ENCODE assay signal across 26 cellular contexts in the genomic region with DNA sequence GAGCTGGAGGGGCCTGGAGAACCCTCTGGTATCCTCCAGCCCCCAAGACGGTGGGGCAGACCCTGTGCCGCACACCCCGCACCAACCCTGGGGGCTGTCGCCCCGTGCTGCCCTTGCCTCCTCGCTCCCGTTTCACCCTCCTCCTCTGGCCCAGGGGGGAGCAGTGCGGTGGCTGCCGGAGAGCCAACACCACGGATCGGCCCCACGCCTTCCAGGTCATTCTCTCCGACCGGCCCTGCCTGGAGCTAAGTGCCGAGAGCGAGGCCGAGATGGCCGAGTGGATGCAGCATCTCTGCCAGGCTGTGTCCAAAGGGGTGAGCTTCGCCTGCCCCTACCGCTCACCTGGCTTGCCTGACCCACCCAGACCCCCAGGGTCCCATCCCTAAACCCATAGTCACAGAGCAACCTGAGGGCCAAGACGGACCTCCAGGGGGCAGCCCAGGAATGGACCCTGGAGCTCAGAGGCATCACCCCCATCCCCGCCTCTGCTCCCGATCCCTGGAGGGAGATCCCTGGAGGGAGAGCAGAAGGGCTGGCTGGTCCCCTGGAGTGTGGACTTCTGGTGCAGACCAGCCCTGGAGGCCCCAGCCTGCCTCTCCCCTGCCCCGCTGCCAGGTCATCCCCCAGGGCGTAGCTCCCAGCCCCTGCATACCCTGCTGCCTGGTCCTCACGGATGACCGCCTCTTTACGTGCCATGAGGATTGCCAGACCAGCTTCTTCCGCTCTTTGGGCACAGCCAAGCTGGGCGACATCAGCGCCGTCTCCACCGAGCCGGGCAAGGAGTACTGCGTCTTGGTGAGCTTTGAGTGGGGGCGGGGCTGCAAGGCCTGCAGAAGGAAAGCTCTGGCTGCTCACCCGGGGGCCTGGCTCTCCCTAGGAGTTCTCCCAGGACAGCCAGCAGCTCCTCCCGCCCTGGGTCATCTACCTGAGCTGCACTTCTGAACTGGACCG. TPM values are rescaled to one million over a fixed set of nuclear protein-coding genes. Genes with fewer than 3 reads are reported as not detected.
A peak's percentile ranks its signal among the peaks of the same experiment; 100 is the strongest.
DNase-seq lines count a peak whose midpoint lies in the region; ATAC-seq, FAIRE-seq and TF ChIP-seq lines count a peak whose summit lies in the region.
"Had no signal": no experiment of that assay in that cellular context is flagged by ENCODE, and none has a peak within 500 bp of the region (broad histone marks: within the 10 kb centered on the region; RNA-seq: fewer than 3 reads in every experiment).

No MANE protein-coding gene starts in this region.

- FAIRE-seq in K562 (lab: Jason Lieb, UNC) (no peak), pancreas (lab: Jason Lieb, UNC) (no peak)
- FAIRE-seq: GM19239, RCC 7860 had no signal

- no peak for TF ChIP-seq RAD21 in K562 (CRISPR knock-in tag; conservative IDR thresholded peaks at IDR 0.05 in 1 of 2, IDR thresholded peaks at IDR 0.05 in 1 of 2)

- H3K9me3 ChIP-seq in K562 (replicated peaks; ENCODE audit: control insufficient read depth, insufficient read depth, low read depth, low read length): no peaks in the 10 kb centered on the region
- no peaks in the 10 kb centered on the region for H3K9me3 ChIP-seq in osteoblast (ENCODE audit: low read depth, low read length)
- H3K9me3 ChIP-seq in pancreas: no peaks in the 10 kb centered on the region
- H3K9me3 ChIP-seq: BE2C, HAP-1 had no signal

- no peaks in the 10 kb centered on the region for H3K79me2 ChIP-seq in K562 (ENCODE audit: control insufficient read depth, insufficient read depth, low read length)
- H3K79me2 ChIP-seq in osteoblast (ENCODE audit: insufficient read depth, low read length): no peaks in the 10 kb centered on the region

- 91% methylated on average over 37 of the region's 39 CpGs for WGBS in K562 (ENCODE audit: insufficient coverage, low coverage, missing lambda C conversion rate)
- WGBS in pancreas, 2 donors: 92 to 95% methylated on average over 37 to 39 of the region's 39 CpGs

- H3K4me3 ChIP-seq in K562: no peak overlapping the region
- H3K4me3 ChIP-seq in osteoblast (ENCODE audit: insufficient read depth, low read length): no peak overlapping the region
- H3K4me3 ChIP-seq in pancreas: no peak overlapping the region
- H3K4me3 ChIP-seq: GM23338, HAP-1 had no signal

- H3K4me2 ChIP-seq in K562 (ENCODE audit: insufficient read depth, low read length) (no peak overlapping the region), osteoblast (ENCODE audit: insufficient read depth, low read length) (no peak overlapping the region)
- H3K4me2 ChIP-seq: GM23338 had no signal

- no peak for TF ChIP-seq EP300 in K562 (IDR thresholded peaks at IDR 0.05; ENCODE audit: low read length)

- H3K27ac ChIP-seq in K562 (ENCODE audit: extremely low read depth, low read depth, low read length) (no peak overlapping the region), osteoblast (ENCODE audit: low read depth, low read length) (no peak overlapping the region), pancreas (no peak overlapping the region)
- H3K27ac ChIP-seq: HL-60 had no signal

- DNase-seq in Right ventricle myocardium inferior (ENCODE audit: missing footprints): peak; percentile 21
- DNase-seq in left cardiac atrium: no peak
- no peak for DNase-seq in K562 (ENCODE audit: extremely low read depth in 1 of 4, low spot score in 3 of 4)
- peak; percentile 84 for DNase-seq in osteoblast (ENCODE audit: insufficient read length, low spot score, missing footprints)
- no peak for DNase-seq in NCI-H1436 treated with DMSO at 0.1 percent for 48 hours (lab: John Stamatoyannopoulos, UW)
- no peak for DNase-seq in A172 (ENCODE audit: low spot score)
- no peak for DNase-seq in HuH-7 (ENCODE audit: low spot score)
- no peak for DNase-seq in pancreas
- DNase-seq: ACHN, BE2C, DMS153, DND-41, Karpas-422, NCI-H1105, NCI-H1930, NCI-H446, NCI-H524 treated with DMSO at 0.1 percent for 48 hours, NCI-H774, SHP77 had no signal

- no peaks in the 10 kb centered on the region for H3K9me1 ChIP-seq in K562 (ENCODE audit: control insufficient read depth, insufficient read depth, low read length)

- no peak for TF ChIP-seq POLR2A in K562 (conservative IDR thresholded peaks at IDR 0.05)

- ATAC-seq in Right ventricle myocardium inferior (no peak), left cardiac atrium (no peak), K562 (no peak), pancreas (no peak)
- ATAC-seq: GM23338 had no signal

- no peaks in the 10 kb centered on the region for H4K20me1 ChIP-seq in K562 (replicated peaks; ENCODE audit: control insufficient read depth, insufficient read depth, low read length)
- no peaks in the 10 kb centered on the region for H4K20me1 ChIP-seq in osteoblast (ENCODE audit: insufficient read depth, low read length)

- H3K9ac ChIP-seq in K562 (ENCODE audit: insufficient read depth in 1 of 2, low read depth in 2 of 2, low read length in 2 of 2): peak overlapping the region in 1 of 2 experiments; percentile 47; a peak in 1 of 4 replicates

- TF ChIP-seq CTCF in K562 (IDR thresholded peaks at IDR 0.05 in 2 of 3, conservative IDR thresholded peaks at IDR 0.05 in 1 of 3; ENCODE audit: insufficient read depth in 2 of 3, low read depth in 1 of 3, low read length in 3 of 3) (no peak), osteoblast (IDR thresholded peaks at IDR 0.05; ENCODE audit: extremely low read depth, low read depth, low read length) (no peak), pancreas (IDR thresholded peaks at IDR 0.05) (no peak)

- H3K4me1 ChIP-seq in K562 (replicated peaks in 1 of 2; ENCODE audit: control insufficient read depth in 2 of 2, insufficient read depth in 2 of 2, low read length in 2 of 2): peaks cover 0 to 60% of the 10 kb centered on the region in 2 experiments; a peak in 2 of 5 replicates
- no peaks in the 10 kb centered on the region for H3K4me1 ChIP-seq in osteoblast (ENCODE audit: insufficient read depth, low read length)
- H3K4me1 ChIP-seq in pancreas: peaks cover 21 to 25% (median 22%) of the 10 kb centered on the region in 3 donors
- H3K4me1 ChIP-seq: BE2C, HAP-1 had no signal

- no peaks in the 10 kb centered on the region for H3K27me3 ChIP-seq in K562 (ENCODE audit: control insufficient read depth in 2 of 2, insufficient read depth in 2 of 2, low read length in 2 of 2)
- H3K27me3 ChIP-seq in osteoblast (ENCODE audit: insufficient read depth, low read length): no peaks in the 10 kb centered on the region
- no peaks in the 10 kb centered on the region for H3K27me3 ChIP-seq in pancreas
- H3K27me3 ChIP-seq: BE2C had no signal

- in situ Hi-C loops in K562 (cut with MboI): no loop called here

- POLR2A ChIA-PET in K562 (lab: Yijun Ruan, JAX): interaction anchor here (0.5 to 1.3 kb wide), 4 partner anchors 9 to 126 kb away, joined by 3 to 6 read pairs (median 4); no protein-coding TSS in a partner anchor

- peaks cover 74% of the 10 kb centered on the region; the same call in 2 of the 3 replicates for H3K36me3 ChIP-seq in K562 (ENCODE audit: control insufficient read depth, insufficient read depth, low read length)
- peaks cover 60% of the 10 kb centered on the region for H3K36me3 ChIP-seq in osteoblast (ENCODE audit: insufficient read depth, low read length)
- H3K36me3 ChIP-seq in pancreas: peaks cover 5 to 30% (median 27%) of the 10 kb centered on the region in 3 donors

- CTCF ChIA-PET in K562 (lab: Yijun Ruan, JAX; ENCODE audit: low intra/inter-chr PET ratio): no interaction called here

- H2AFZ ChIP-seq in K562 (ENCODE audit: low read depth, low read length) (no peak overlapping the region), osteoblast (ENCODE audit: low read length) (no peak overlapping the region)
- H2AFZ ChIP-seq: GM23338 had no signal

- intact Hi-C loops in Right ventricle myocardium inferior (cut with DNase I) (no loop called here), left cardiac atrium (cut with DNase I) (no loop called here), K562 (cut with micrococcal nuclease) (no loop called here), pancreas (cut with DNase I) (loop anchor here in 1 of 3 donors (10.0 kb wide), 1 partner anchor 137 kb away; no protein-coding TSS in a partner anchor)

- BruUV-seq in K562 (replicated peaks; lab: Mats Ljungman, UMichigan): no TSS peak

RNA-seq across cellular contexts. Expression of gene SLC25A34, which starts 4.0 kb away (rescaled TPM):
- total RNA-seq in Right ventricle myocardium inferior: 57.2 TPM
- 1 to 10 TPM; 5.4 to 7.3 TPM for total RNA-seq in left cardiac atrium
- 0.86 and 1.9 TPM in 2 replicates for total RNA-seq in K562 (2011; cell fraction: chromatin; rRNA removed; ENCODE audit: low replicate concordance)
- total RNA-seq in K562 (2011; cell fraction: nucleolus; rRNA removed): 1.1 and 1.8 TPM in 2 replicates
- total RNA-seq in K562 (2011; cell fraction: nucleoplasm; rRNA removed): 1.1 and 1.6 TPM in 2 replicates
- 0.41 and 0.78 TPM in 2 replicates for total RNA-seq in K562 (2014; rRNA removed)
- 0.06 and 0.11 TPM in 2 replicates for total RNA-seq in K562 (2014; rRNA removed; fragmentation: Illumina TruSeq; extraction: Trizol)
- 0.26 and 0.43 TPM in 2 replicates for total RNA-seq in K562 (2015; rRNA removed; fragmentation: Illumina TruSeq; extraction: Trizol)
- 0.13 and 0.16 TPM in 2 replicates for total RNA-seq in K562 (2021)
- polyA plus RNA-seq in K562 (2011; rRNA removed): 0.24 and 0.31 TPM in 2 replicates
- 0.18 and 0.34 TPM in 2 replicates for polyA plus RNA-seq in K562 (2011; cell fraction: cytosol; rRNA removed)
- polyA plus RNA-seq in K562 (2011; cell fraction: nucleus; rRNA removed): 0.94 and 1.9 TPM in 2 replicates
- polyA plus RNA-seq in K562 (2012): 0.25 and 0.55 TPM in 2 replicates
- polyA plus RNA-seq in K562 (2014; fragmentation: Illumina TruSeq; extraction: Trizol): 0.16 and 0.21 TPM in 2 replicates
- under 1 TPM; 0.01 to 0.03 TPM for polyA plus RNA-seq in K562 (2014; fragmentation: Nextera tagmentation; extraction: Ambion mirVana)
- 0.22 and 0.57 TPM in 2 replicates for polyA plus RNA-seq in K562 (2014; rRNA removed)
- polyA minus RNA-seq in K562 (2011; rRNA and poly(A)+ RNA removed): 0.12 and 0.35 TPM in 2 replicates
- not detected in 2 replicates for polyA minus RNA-seq in K562 (2011; cell fraction: cytosol; rRNA and poly(A)+ RNA removed)
- polyA minus RNA-seq in K562 (2011; cell fraction: nucleus; rRNA and poly(A)+ RNA removed): 0.40 and 0.78 TPM in 2 replicates
- total RNA-seq in osteoblast: 1.4 and 1.5 TPM in 2 replicates
- 1.1 TPM in 1 of 2 replicates, not detected in the other for total RNA-seq in A172 (2014; rRNA removed; shearing (Covaris generic))
- 1 to 10 TPM in 5 of 6 donors, under 1 TPM in 1; 0.57 to 1.9 (median 1.8) TPM for total RNA-seq in pancreas
- 1 to 10 TPM; 6.1 to 6.9 TPM for polyA plus RNA-seq in pancreas

RNA-seq across cellular contexts. Expression of gene TMEM82, which starts 10.3 kb away (rescaled TPM):
- total RNA-seq in Right ventricle myocardium inferior (not detected), left cardiac atrium (not detected), K562 (2014; rRNA removed) (not detected in 2 replicates), K562 (2014; rRNA removed; fragmentation: Illumina TruSeq; extraction: Trizol) (not detected in 2 replicates), K562 (2015; rRNA removed; fragmentation: Illumina TruSeq; extraction: Trizol) (not detected in 2 replicates), K562 (2021) (not detected in 2 replicates), osteoblast (not detected in 2 replicates), pancreas (not detected)
- not detected in 2 replicates for total RNA-seq in K562 (2011; cell fraction: chromatin; rRNA removed; ENCODE audit: low replicate concordance)
- not detected in 2 replicates for total RNA-seq in K562 (2011; cell fraction: nucleolus; rRNA removed)
- not detected in 2 replicates for total RNA-seq in K562 (2011; cell fraction: nucleoplasm; rRNA removed)
- polyA plus RNA-seq in K562 (2011; rRNA removed) (not detected in 2 replicates), K562 (2014; fragmentation: Illumina TruSeq; extraction: Trizol) (not detected in 2 replicates), K562 (2014; fragmentation: Nextera tagmentation; extraction: Ambion mirVana) (not detected), K562 (2014; rRNA removed) (not detected in 2 replicates), pancreas (not detected)
- not detected in 2 replicates for polyA plus RNA-seq in K562 (2011; cell fraction: cytosol; rRNA removed)
- polyA plus RNA-seq in K562 (2011; cell fraction: nucleus; rRNA removed): not detected in 2 replicates
- not detected in 2 replicates for polyA plus RNA-seq in K562 (2012)
- not detected in 2 replicates for polyA minus RNA-seq in K562 (2011; rRNA and poly(A)+ RNA removed)
- not detected in 2 replicates for polyA minus RNA-seq in K562 (2011; cell fraction: cytosol; rRNA and poly(A)+ RNA removed)
- polyA minus RNA-seq in K562 (2011; cell fraction: nucleus; rRNA and poly(A)+ RNA removed): not detected in 2 replicates
- total RNA-seq in A172 (2014; rRNA removed; shearing (Covaris generic)): not detected in 2 replicates
- total RNA-seq: GM23338, M059J, SK-MEL-5 had no signal

RNA-seq across cellular contexts. Expression of gene FBLIM1, which starts 26.6 kb away (rescaled TPM):
- total RNA-seq in Right ventricle myocardium inferior (97.6 TPM), left cardiac atrium (10 to 100 TPM; 75.1 to 82.8 TPM), K562 (2014; rRNA removed) (0.04 TPM in 1 of 2 replicates, not detected in the other), K562 (2014; rRNA removed; fragmentation: Illumina TruSeq; extraction: Trizol) (not detected in 2 replicates), K562 (2015; rRNA removed; fragmentation: Illumina TruSeq; extraction: Trizol) (not detected in 2 replicates), K562 (2021) (0.18 and 0.24 TPM in 2 replicates), osteoblast (108 and 121 TPM in 2 replicates), pancreas (10 to 100 TPM; 22.2 to 61.5 (median 29.4) TPM)
- total RNA-seq in K562 (2011; cell fraction: chromatin; rRNA removed; ENCODE audit: low replicate concordance): 0.16 TPM in 1 of 2 replicates, not detected in the other
- 0.50 TPM in 1 of 2 replicates, not detected in the other for total RNA-seq in K562 (2011; cell fraction: nucleolus; rRNA removed)
- total RNA-seq in K562 (2011; cell fraction: nucleoplasm; rRNA removed): 0.31 TPM in 1 of 2 replicates, not detected in the other
- polyA plus RNA-seq in K562 (2011; rRNA removed) (0.14 and 0.43 TPM in 2 replicates), K562 (2014; fragmentation: Illumina TruSeq; extraction: Trizol) (not detected in 2 replicates), K562 (2014; fragmentation: Nextera tagmentation; extraction: Ambion mirVana) (not detected), K562 (2014; rRNA removed) (not detected in 2 replicates), pancreas (10 to 100 TPM; 20.4 to 36.8 TPM)
- 0.09 and 0.63 TPM in 2 replicates for polyA plus RNA-seq in K562 (2011; cell fraction: cytosol; rRNA removed)
- polyA plus RNA-seq in K562 (2011; cell fraction: nucleus; rRNA removed): 0.10 and 0.20 TPM in 2 replicates
- polyA plus RNA-seq in K562 (2012): 0.04 and 0.48 TPM in 2 replicates
- polyA minus RNA-seq in K562 (2011; rRNA and poly(A)+ RNA removed): 0.11 and 0.27 TPM in 2 replicates
- polyA minus RNA-seq in K562 (2011; cell fraction: cytosol; rRNA and poly(A)+ RNA removed): not detected in 2 replicates
- 0.56 TPM in 1 of 2 replicates, not detected in the other for polyA minus RNA-seq in K562 (2011; cell fraction: nucleus; rRNA and poly(A)+ RNA removed)
- total RNA-seq in A172 (2014; rRNA removed; shearing (Covaris generic)): 31.2 and 70.8 TPM in 2 replicates

RNA-seq across cellular contexts. Expression of gene PLEKHM2, which starts 47.9 kb away (rescaled TPM):
- total RNA-seq in Right ventricle myocardium inferior: 91.4 TPM
- total RNA-seq in left cardiac atrium: 10 to 100 TPM; 64.5 to 70.4 TPM
- total RNA-seq in K562 (2011; cell fraction: chromatin; rRNA removed; ENCODE audit: low replicate concordance): 33.4 and 106 TPM in 2 replicates
- 69.5 and 71.2 TPM in 2 replicates for total RNA-seq in K562 (2011; cell fraction: nucleolus; rRNA removed)
- 36.4 and 44.3 TPM in 2 replicates for total RNA-seq in K562 (2011; cell fraction: nucleoplasm; rRNA removed)
- total RNA-seq in K562 (2014; rRNA removed): 28.6 and 36.7 TPM in 2 replicates
- total RNA-seq in K562 (2014; rRNA removed; fragmentation: Illumina TruSeq; extraction: Trizol): 7.8 and 15.6 TPM in 2 replicates
- total RNA-seq in K562 (2015; rRNA removed; fragmentation: Illumina TruSeq; extraction: Trizol): 33.2 and 34.3 TPM in 2 replicates
- total RNA-seq in K562 (2021): 63.7 and 65.3 TPM in 2 replicates
- polyA plus RNA-seq in K562 (2011; rRNA removed): 34.9 and 54.1 TPM in 2 replicates
- 50.7 and 63.4 TPM in 2 replicates for polyA plus RNA-seq in K562 (2011; cell fraction: cytosol; rRNA removed)
- polyA plus RNA-seq in K562 (2011; cell fraction: nucleus; rRNA removed): 122 and 150 TPM in 2 replicates
- 43.7 and 66.8 TPM in 2 replicates for polyA plus RNA-seq in K562 (2012)
- polyA plus RNA-seq in K562 (2014; fragmentation: Illumina TruSeq; extraction: Trizol): 35.1 and 47.8 TPM in 2 replicates
- under 1 TPM; 0.27 to 0.78 TPM for polyA plus RNA-seq in K562 (2014; fragmentation: Nextera tagmentation; extraction: Ambion mirVana)
- 41.1 and 42.7 TPM in 2 replicates for polyA plus RNA-seq in K562 (2014; rRNA removed)
- polyA minus RNA-seq in K562 (2011; rRNA and poly(A)+ RNA removed): 17.2 and 24.3 TPM in 2 replicates
- polyA minus RNA-seq in K562 (2011; cell fraction: cytosol; rRNA and poly(A)+ RNA removed): 35.5 and 58.1 TPM in 2 replicates
- polyA minus RNA-seq in K562 (2011; cell fraction: nucleus; rRNA and poly(A)+ RNA removed): 17.6 and 24.7 TPM in 2 replicates
- total RNA-seq in osteoblast: 123 and 132 TPM in 2 replicates
- 18.4 and 22.2 TPM in 2 replicates for total RNA-seq in A172 (2014; rRNA removed; shearing (Covaris generic))
- 10 to 100 TPM; 22.9 to 39.6 (median 29.4) TPM for total RNA-seq in pancreas
- 10 to 100 TPM; 33.6 to 35.1 TPM for polyA plus RNA-seq in pancreas

Comparison
In these comparisons a context has a peak if more than half of its experiments do, and no peak if none do; other contexts are left out.
1. DNase-seq: peak in Right ventricle myocardium inferior (single experiment) and osteoblast (single experiment); none in left cardiac atrium (single experiment), K562 (0 of 4), NCI-H1436 treated with DMSO at 0.1 percent for 48 hours (single experiment), A172 (single experiment), HuH-7 (single experiment) and pancreas (0 of 6).
2. RNA of gene FBLIM1, which starts 26.6 kb away (total RNA-seq): 108 to 121 TPM in osteoblast, 97.6 TPM in Right ventricle myocardium inferior (single experiment), 75.1 to 82.8 TPM in left cardiac atrium, 31.2 to 70.8 TPM in A172 and 22.2 to 61.5 TPM in pancreas; 0.04 to 0.50 TPM in K562; every median in the first group is over 10 times any median in the second.